8 cellular contexts compared by ENCODE assay signal in the genomic region with DNA sequence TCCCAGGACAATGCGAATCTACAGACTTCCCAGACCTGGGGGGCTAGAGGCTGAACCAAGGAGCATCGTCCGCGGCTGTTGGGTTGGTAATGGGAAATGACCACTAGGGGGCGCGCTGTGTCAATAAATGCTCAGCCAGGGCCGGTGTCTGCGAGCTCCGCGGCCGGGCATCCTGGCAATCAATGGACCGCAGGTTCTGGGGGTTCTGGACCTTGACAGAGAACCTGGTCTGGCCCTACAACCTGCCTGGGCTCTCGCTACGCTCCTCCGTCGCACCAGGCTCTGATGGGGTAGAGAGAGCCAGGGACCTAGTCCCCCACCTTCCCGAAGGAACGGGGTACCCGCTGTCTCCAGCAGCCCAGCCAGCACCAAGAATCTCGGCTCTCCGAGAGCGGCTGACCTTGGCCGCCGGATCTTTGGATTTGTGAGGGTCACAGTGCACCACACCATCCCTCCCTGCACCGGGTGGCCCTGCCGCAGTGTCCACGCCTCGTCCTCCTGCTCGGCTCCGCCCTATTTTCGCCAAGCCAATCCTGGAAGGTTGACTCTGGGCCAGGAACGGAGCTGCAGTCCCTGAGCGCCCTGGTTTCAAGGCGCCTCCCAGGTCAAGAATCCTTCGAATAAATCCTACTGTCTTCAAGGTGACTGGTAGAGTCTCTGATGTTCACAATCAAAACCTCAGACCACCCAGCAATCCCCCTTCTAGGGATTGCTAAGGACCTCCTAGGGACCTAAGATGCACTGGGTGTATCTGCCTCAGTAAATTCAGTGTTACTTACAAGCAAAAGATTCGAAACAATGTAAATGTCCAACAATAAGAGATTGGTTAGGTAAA. TPM values are rescaled to one million over a fixed set of nuclear protein-coding genes. Genes with fewer than 3 reads are reported as not detected.
DNase-seq lines count a peak whose midpoint lies in the region; ATAC-seq and TF ChIP-seq lines count a peak whose summit lies in the region.

No MANE protein-coding gene starts in this region.

- no peak for TF ChIP-seq POLR2A in lower leg skin (IDR thresholded peaks at IDR 0.05)

- 2 to 3% methylated on average over 22 to 26 of the region's 36 CpGs for WGBS in lower leg skin, 2 donors

- peak; percentile 92 for ATAC-seq in HG03135 (IDR thresholded peaks at IDR 0.05; ENCODE audit: unreplicated experiment)

- intact Hi-C loops in lower leg skin (cut with DNase I; ENCODE audit: low total_unique reads): loop anchor here (5.0 to 10.0 kb wide), 3 partner anchors 76 to 448 kb away; no protein-coding TSS in a partner anchor

- DNase-seq in SIG-M5 treated with dmso at 0.1 percent for 504 hours (lab: John Stamatoyannopoulos, UW; ENCODE audit: unreplicated experiment) (peak; percentile 60), SIG-M5 (lab: John Stamatoyannopoulos, UW) (no peak), NCI-H524 treated with DMSO at 0.1 percent for 48 hours (lab: John Stamatoyannopoulos, UW) (peak; percentile 9), ecto neural progenitor cell (ENCODE audit: low spot score) (peak; percentile 89), lower leg skin (ENCODE audit: low spot score in 2 of 2) (peak; percentile 78 to 97)
- peak; percentile 85 to 90 for DNase-seq in activated CD4-positive, alpha-beta T cell treated with anti-CD3 and anti-CD28 coated beads, Interleukin-2, amount 50 U/mL, for 4 hours
- peak; percentile 90 for DNase-seq in stimulated activated CD4-positive, alpha-beta T cell treated with anti-CD3 and anti-CD28 coated beads, Interleukin-4, amount 100 ng/mL, for 24 hours

- no peak overlapping the region for H3K4me3 ChIP-seq in lower leg skin (ENCODE audit: low read depth, poor library complexity, severe bottlenecking)

- TF ChIP-seq CTCF in lower leg skin (IDR thresholded peaks at IDR 0.05): peak in 1 of 3 donors; percentile 86

RNA-seq across cellular contexts. Expression of a gene that starts 20.3 kb away (rescaled TPM):
- 1 to 10 TPM in 2 of 4 donors, under 1 TPM in 1, not detected in 1; 0.72 to 3.9 (median 2.9) TPM for total RNA-seq in lower leg skin

RNA-seq across cellular contexts. Expression of a gene that starts 40.3 kb away (rescaled TPM):
- 10 to 100 TPM; 10.2 to 28.3 (median 14.0) TPM for total RNA-seq in lower leg skin
